In genomic region chr15:67883228-67883773, GRCh38 we compare ENCODE assay signal across 1 cellular context.
TF ChIP-seq lines count a peak whose summit lies in the region.

No MANE protein-coding gene starts in this region.

TF ChIP-seq in K562, 482 proteins besides CTCF, POLR2A, EP300 and RAD21:
- TF ChIP-seq PKNOX1 (IDR thresholded peaks at IDR 0.05) (peak; percentile 69), BRD4 (IDR thresholded peaks at IDR 0.05) (peak; percentile 27; the same call in 1 of the 2 replicates), CREB3 (tag; conservative IDR thresholded peaks at IDR 0.05; ENCODE audit: low read depth) (0 out of 2 replicates have a peak, but pooled peaks have one; percentile 25), EGR1 (conservative IDR thresholded peaks at IDR 0.05) (0 out of 2 replicates have a peak, but pooled peaks have one; percentile 10), CAMTA2 (CRISPR knock-in tag; conservative IDR thresholded peaks at IDR 0.05) (no peak), ZKSCAN8 (CRISPR knock-in tag; IDR thresholded peaks at IDR 0.05) (peak; percentile 94), RBM17 (IDR thresholded peaks at IDR 0.05; ENCODE audit: borderline replicate concordance, low read depth, low read length) (no peak), SMARCE1 (IDR thresholded peaks at IDR 0.05) (peak; percentile 21; the same call in 1 of the 2 replicates), ZNF592 (IDR thresholded peaks at IDR 0.05) (peak; percentile 65), SMARCA4 (IDR thresholded peaks at IDR 0.05) (0 out of 2 replicates have a peak, but pooled peaks have one; percentile 26), RNF219 (CRISPR knock-in tag; IDR thresholded peaks at IDR 0.05) (no peak), UBTF (IDR thresholded peaks at IDR 0.05; ENCODE audit: borderline replicate concordance in 1 of 2, low read depth in 2 of 2, low read length in 2 of 2) (peak in 1 of 2 experiments; percentile 82; a peak in 1 of 4 replicates), MCM3 (IDR thresholded peaks at IDR 0.05) (no peak), TBP (optimal IDR thresholded peaks at IDR 0.05; ENCODE audit: low read depth, low read length) (peak; percentile 17), MAFK (IDR thresholded peaks at IDR 0.05; ENCODE audit: low read length) (no peak), JUND (IDR thresholded peaks at IDR 0.05; ENCODE audit: borderline replicate concordance, low read depth, low read length) (no peak), JUND (tag; IDR thresholded peaks at IDR 0.05; ENCODE audit: borderline replicate concordance, low read depth, low read length) (peak; percentile 10; the same call in 1 of the 3 replicates), RFX7 (CRISPR knock-in tag; IDR thresholded peaks at IDR 0.05) (no peak), LEF1 (IDR thresholded peaks at IDR 0.05) (no peak), ZBTB11 (CRISPR knock-in tag; IDR thresholded peaks at IDR 0.05) (peak in 1 of 3 experiments; percentile 59; a peak in 2 of 6 replicates), CTBP1 (IDR thresholded peaks at IDR 0.05; ENCODE audit: borderline replicate concordance) (peak; percentile 27; the same call in 1 of the 2 replicates), HMBOX1 (IDR thresholded peaks at IDR 0.05) (peak; percentile 49; the same call in 1 of the 2 replicates), ID3 (CRISPR knock-in tag; IDR thresholded peaks at IDR 0.05) (no peak), ID3 (tag; IDR thresholded peaks at IDR 0.05) (0 out of 2 replicates have a peak, but pooled peaks have one; percentile 26), NR4A1 (CRISPR knock-in tag; IDR thresholded peaks at IDR 0.05) (no peak), NR4A1 (tag; IDR thresholded peaks at IDR 0.05) (peak; percentile 43; the same call in 1 of the 2 replicates)
